Comparison of ENCODE assay signal across 8 cellular contexts in the genomic region with DNA sequence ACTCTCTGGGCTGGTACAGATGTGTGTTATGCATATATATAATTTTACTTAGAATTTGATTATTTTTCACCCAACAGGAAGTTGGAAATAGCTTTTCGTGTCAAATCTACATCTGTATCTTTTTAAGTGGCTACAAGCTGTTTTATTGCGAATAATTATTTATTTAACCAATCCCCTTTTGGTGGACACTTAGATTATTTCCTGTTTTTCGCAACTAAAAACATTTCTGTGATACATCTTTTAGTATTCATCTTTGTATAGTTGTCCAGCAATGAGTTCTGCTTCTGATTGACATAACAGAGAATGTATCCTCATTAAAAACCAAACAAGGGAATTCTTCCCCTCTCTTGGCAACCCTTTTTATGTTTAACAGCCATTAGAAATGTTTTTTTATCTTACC.
"Had no signal": no experiment of that assay in that cellular context is flagged by ENCODE, and none has a peak within 500 bp of the region (broad histone marks: within the 10 kb centered on the region; RNA-seq: fewer than 3 reads in every experiment).

No MANE protein-coding gene starts in this region.

- H3K9me3 Mint-ChIP-seq: H9, IgD-negative memory B cell had no signal

- ATAC-seq: HepG2 had no signal

- H3K27me3 Mint-ChIP-seq: IgD-negative memory B cell had no signal

- DNase-seq: GM23248, GOT3, H9, HCEC 1CT, KBM-7 had no signal

- H3K27ac ChIP-seq: KMS-11 had no signal

- H3K4me1 Mint-ChIP-seq: H9 had no signal

- H3K4me3 ChIP-seq: GM23248 had no signal

- H3K4me3 Mint-ChIP-seq: H9, IgD-negative memory B cell had no signal

- H3K27ac Mint-ChIP-seq: H9 had no signal
